In genomic region chr11:37595845-37596244, GRCh38 we compare ENCODE assay signal across 19 cellular contexts.
DNase-seq lines count a peak whose midpoint lies in the region; ATAC-seq and TF ChIP-seq lines count a peak whose summit lies in the region.
"Had no signal": no experiment of that assay in that cellular context is flagged by ENCODE, and none has a peak within 500 bp of the region (broad histone marks: within the 10 kb centered on the region; RNA-seq: fewer than 3 reads in every experiment).

No MANE protein-coding gene starts in this region.

- H3K9me3 ChIP-seq in IMR-90 (ENCODE audit: control insufficient read depth, insufficient read depth, low read length) (no peaks in the 10 kb centered on the region), stomach (peaks cover 0 to 5% (median 3%) of the 10 kb centered on the region in 4 donors)
- H3K9me3 ChIP-seq: BLaER1 had no signal

- H3K9me1 ChIP-seq in IMR-90 (ENCODE audit: insufficient read depth, low read length) = no peaks in the 10 kb centered on the region

- no peak overlapping the region for H4K5ac ChIP-seq in IMR-90 (ENCODE audit: low read depth, low read length)

- intact Hi-C loops in IMR-90 (cut with micrococcal nuclease) = no loop called here
- intact Hi-C loops in stomach (cut with DNase I; ENCODE audit: low total_unique reads) = no loop called here

- H3K27me3 ChIP-seq in IMR-90 (ENCODE audit: control insufficient read depth, insufficient read depth, low read length) = no peaks in the 10 kb centered on the region
- H3K27me3 ChIP-seq in foreskin keratinocyte = no peaks in the 10 kb centered on the region
- no peaks in the 10 kb centered on the region for H3K27me3 ChIP-seq in stomach
- H3K27me3 ChIP-seq: BLaER1 had no signal

- no peak overlapping the region for H4K8ac ChIP-seq in IMR-90 (ENCODE audit: low read depth in 2 of 2, low read length in 2 of 2)

- no peak for TF ChIP-seq RAD21 in IMR-90 (IDR thresholded peaks at IDR 0.05; ENCODE audit: low read length)

- ATAC-seq in IMR-90 (ENCODE audit: low read depth) (no peak), foreskin keratinocyte (peak; percentile 56), GM18505 (IDR thresholded peaks at IDR 0.05; ENCODE audit: unreplicated experiment) (no peak)
- ATAC-seq: CD8-positive, alpha-beta T cell; HCT116 had no signal

- POLR2A ChIA-PET in IMR-90 (lab: Charles Lee; ENCODE audit: unreplicated experiment) = no interaction called here

- no peak overlapping the region for H2AFZ ChIP-seq in IMR-90 (replicated peaks; ENCODE audit: low read length, poor library complexity)
- H2AFZ ChIP-seq: GM23248 had no signal

- H3K56ac ChIP-seq in IMR-90 (ENCODE audit: extremely low read depth, insufficient read depth, low read length) = no peak overlapping the region

- no peaks in the 10 kb centered on the region for H3K79me1 ChIP-seq in IMR-90 (ENCODE audit: low read depth in 1 of 2, low read length in 2 of 2)

- no peaks in the 10 kb centered on the region for H4K20me1 ChIP-seq in IMR-90 (ENCODE audit: insufficient read depth, low read length)
- H4K20me1 ChIP-seq: BLaER1 had no signal

- no peak overlapping the region for H2BK5ac ChIP-seq in IMR-90 (ENCODE audit: low read depth, low read length, poor library complexity, severe bottlenecking)

- no peak overlapping the region for H2AK5ac ChIP-seq in IMR-90 (ENCODE audit: low read depth, low read length)

- WGBS in IMR-90 (ENCODE audit: extremely low coverage in 2 of 2, insufficient read length in 1 of 2), 2 experiments = no CpG with 5 or more reads among the region's 1 CpG
- WGBS in stomach, 5 donors = 7 to 77% (median 46%) methylated on average over 1 of the region's 1 CpG

- H3K36me3 ChIP-seq in IMR-90 (ENCODE audit: control insufficient read depth, insufficient read depth, low read length) (no peaks in the 10 kb centered on the region), stomach (no peaks in the 10 kb centered on the region)
- H3K36me3 ChIP-seq: BLaER1 had no signal

- no peak overlapping the region for H4K91ac ChIP-seq in IMR-90 (ENCODE audit: insufficient read depth, low read depth, low read length)

- TF ChIP-seq CTCF in IMR-90 (conservative IDR thresholded peaks at IDR 0.05; ENCODE audit: low read depth, low read length) (no peak), foreskin keratinocyte (conservative IDR thresholded peaks at IDR 0.05) (no peak), stomach (IDR thresholded peaks at IDR 0.05) (no peak)

- H3K27ac ChIP-seq in IMR-90 (ENCODE audit: insufficient read depth, low read length) = no peak overlapping the region
- no peak overlapping the region for H3K27ac ChIP-seq in foreskin keratinocyte
- no peak overlapping the region for H3K27ac ChIP-seq in stomach
- H3K27ac ChIP-seq: 22Rv1, BLaER1, C4-2B, GM23248 had no signal

- no peak overlapping the region for H3K18ac ChIP-seq in IMR-90 (ENCODE audit: low read depth, low read length)

- no peak overlapping the region for H2BK120ac ChIP-seq in IMR-90 (ENCODE audit: low read depth, low read length)

- dilution Hi-C loops in IMR-90 (cut with HindIII; ENCODE audit: low sequenced_read_pairs, unreplicated experiment) = no loop called here

- no peaks in the 10 kb centered on the region for H3K4me1 ChIP-seq in IMR-90 (ENCODE audit: control insufficient read depth, insufficient read depth, low read length)
- no peaks in the 10 kb centered on the region for H3K4me1 ChIP-seq in foreskin keratinocyte
- H3K4me1 ChIP-seq in stomach = no peaks in the 10 kb centered on the region
- H3K4me1 ChIP-seq: BLaER1, Caco-2 had no signal

- in situ Hi-C loops in IMR-90 (cut with MboI; ENCODE audit: low sequenced_read_pairs) = no loop called here

- H3K4me3 ChIP-seq in IMR-90 (ENCODE audit: insufficient read depth, low read depth, low read length) (no peak overlapping the region), stomach (no peak overlapping the region)
- H3K4me3 ChIP-seq: BLaER1, GM23248 had no signal

- H2BK20ac ChIP-seq in IMR-90 (ENCODE audit: low read depth, low read length) = no peak overlapping the region

- no peak overlapping the region for H2AK9ac ChIP-seq in IMR-90 (replicated peaks; ENCODE audit: low read depth, low read length, poor library complexity)

- H3K9ac ChIP-seq in IMR-90 (ENCODE audit: low read depth, low read length) = no peak overlapping the region
- H3K9ac ChIP-seq: BLaER1, GM23248 had no signal

- H3K4me2 ChIP-seq in IMR-90 (ENCODE audit: low read depth, low read length) = no peak overlapping the region
- H3K4me2 ChIP-seq: BLaER1 had no signal

- CTCF ChIA-PET in IMR-90 (lab: Yijun Ruan, JAX) = no interaction called here

- BruUV-seq in IMR-90 (replicated peaks; lab: Mats Ljungman, UMichigan) = no TSS peak

- TF ChIP-seq POLR2A in IMR-90 (IDR thresholded peaks at IDR 0.05; ENCODE audit: low read depth, low read length) = no peak
- no peak for TF ChIP-seq POLR2A in stomach (IDR thresholded peaks at IDR 0.05)
- no peak for TF ChIP-seq POLR2A in GM18505 (IDR thresholded peaks at IDR 0.05; ENCODE audit: borderline replicate concordance, extremely low read depth, insufficient read depth, insufficient read length)

- no peak for TF ChIP-seq EP300 in stomach (IDR thresholded peaks at IDR 0.05)

- H3K4ac ChIP-seq in IMR-90 (ENCODE audit: low read depth, low read length) = no peak overlapping the region

- no peak overlapping the region for H2BK15ac ChIP-seq in IMR-90 (ENCODE audit: low read depth, low read length)

- DNase-seq in DMS53 (lab: John Stamatoyannopoulos, UW) (peak; percentile 73), IMR-90 (peak; percentile 8), amniotic epithelial cell (ENCODE audit: low read depth) (peak; percentile 4), foreskin keratinocyte (peak in 1 of 2 donors; percentile 42), stomach (no peak), GDM1 (lab: John Stamatoyannopoulos, UW) (no peak)
- DNase-seq: Caco-2; CD4-positive, CD25-positive, alpha-beta regulatory T cell; CD8-positive, alpha-beta T cell; DMS 273 treated with DMSO at 0.1 percent for 48 hours; DND-41; GF-D8; GM23248; H7 had no signal

- H3K23ac ChIP-seq in IMR-90 (ENCODE audit: low read depth, low read length) = no peak overlapping the region

- H3K14ac ChIP-seq in IMR-90 (replicated peaks; ENCODE audit: low read depth, low read length) = no peak overlapping the region

TF ChIP-seq in IMR-90, 13 proteins besides CTCF, POLR2A, EP300 and RAD21:
- TF ChIP-seq MXI1 (IDR thresholded peaks at IDR 0.05; ENCODE audit: borderline replicate concordance, low read depth, low read length) (no peak), ELK1 (IDR thresholded peaks at IDR 0.05; ENCODE audit: borderline replicate concordance, low read depth, low read length) (no peak), SMC3 (IDR thresholded peaks at IDR 0.05; ENCODE audit: low read depth, low read length) (no peak), RFX5 (IDR thresholded peaks at IDR 0.05; ENCODE audit: low read depth, low read length) (no peak), MAFK (IDR thresholded peaks at IDR 0.05; ENCODE audit: low read depth, low read length) (no peak), USF2 (IDR thresholded peaks at IDR 0.05; ENCODE audit: low read depth, low read length) (no peak), RCOR1 (IDR thresholded peaks at IDR 0.05; ENCODE audit: insufficient replicate concordance, low read length) (no peak), MAZ (IDR thresholded peaks at IDR 0.05; ENCODE audit: borderline replicate concordance, low read depth, low read length) (no peak), CEBPB (IDR thresholded peaks at IDR 0.05; ENCODE audit: low read depth, low read length) (no peak), NFE2L2 (IDR thresholded peaks at IDR 0.05; ENCODE audit: low read depth, low read length) (no peak), FOS (IDR thresholded peaks at IDR 0.05; ENCODE audit: low read depth, low read length) (no peak)

Comparison
In these comparisons a context has a peak if more than half of its experiments do, and no peak if none do; other contexts are left out.
1. DNase-seq: peak in DMS53 (single experiment), IMR-90 (single experiment) and amniotic epithelial cell (single experiment); none in stomach (single experiment) and GDM1 (single experiment).